In genomic region chr7:92010215-92010614, GRCh38 we compare ENCODE assay signal across 18 cellular contexts.
A peak's percentile ranks its signal among the peaks of the same experiment; 100 is the strongest.
DNase-seq lines count a peak whose midpoint lies in the region; ATAC-seq, FAIRE-seq and TF ChIP-seq lines count a peak whose summit lies in the region.
"Had no signal": no experiment of that assay in that cellular context is flagged by ENCODE, and none has a peak within 500 bp of the region (broad histone marks: within the 10 kb centered on the region; RNA-seq: fewer than 3 reads in every experiment).

No MANE protein-coding gene starts in this region.

- H3K9ac ChIP-seq in PC-3 (ENCODE audit: low read length) (no peak overlapping the region), K562 (ENCODE audit: insufficient read depth in 1 of 2, low read depth in 2 of 2, low read length in 2 of 2) (no peak overlapping the region)
- H3K9ac ChIP-seq: KMS-11 had no signal

- POLR2A ChIA-PET in Caco-2 (lab: Charles Lee) (no interaction called here), PC-3 (lab: Charles Lee; ENCODE audit: unreplicated experiment) (interaction anchor here (0.5 kb wide), 1 partner anchor 13 kb away, joined by 4 read pairs; no protein-coding TSS in a partner anchor), K562 (lab: Yijun Ruan, JAX) (interaction anchor here (1.0 kb wide), 1 partner anchor 14 kb away, joined by 3 read pairs; no protein-coding TSS in a partner anchor)

- TF ChIP-seq POLR2A in K562 (conservative IDR thresholded peaks at IDR 0.05) = no peak

- in situ Hi-C loops in K562 (cut with MboI) = no loop called here

- TF ChIP-seq CTCF in Caco-2 (IDR thresholded peaks at IDR 0.05; ENCODE audit: insufficient read depth in 1 of 2, low read depth in 1 of 2, low read length in 1 of 2, severe bottlenecking in 1 of 2, unreplicated experiment in 1 of 2) (no peak), PC-3 (conservative IDR thresholded peaks at IDR 0.05; ENCODE audit: low read depth, low read length) (no peak), K562 (IDR thresholded peaks at IDR 0.05 in 2 of 3, conservative IDR thresholded peaks at IDR 0.05 in 1 of 3; ENCODE audit: insufficient read depth in 2 of 3, low read depth in 1 of 3, low read length in 3 of 3) (no peak)

- H4K20me1 ChIP-seq in PC-3 (ENCODE audit: low read length) (no peaks in the 10 kb centered on the region), K562 (replicated peaks; ENCODE audit: control insufficient read depth, insufficient read depth, low read length) (no peaks in the 10 kb centered on the region)

- peak; percentile 64 to 69 for DNase-seq in Caco-2
- peak; percentile 62 for DNase-seq in HT-29 (ENCODE audit: low spot score)
- peak; percentile 80 for DNase-seq in PC-3
- DNase-seq in K562 (ENCODE audit: extremely low read depth in 1 of 4, low spot score in 3 of 4) = no peak
- no peak for DNase-seq in RCC 7860 (ENCODE audit: low spot score)
- no peak for DNase-seq in islet precursor cell
- DNase-seq in activated T-cell treated with anti-CD3 and anti-CD28 coated beads, Interleukin-2, amount 50 U/mL, for 24 hours = no peak
- DNase-seq: ACHN, AML-193, DMS79, MM.1S, NCI-H1105, NCI-H1694, NCI-H446 had no signal

- H3K36me3 ChIP-seq in Caco-2 (ENCODE audit: control insufficient read depth, insufficient read depth, low read length) (peaks cover 1% of the 10 kb centered on the region; the same call in 1 of the 2 replicates), PC-3 (ENCODE audit: low read depth, low read length) (no peaks in the 10 kb centered on the region), K562 (ENCODE audit: control insufficient read depth, insufficient read depth, low read length) (peaks cover 18% of the 10 kb centered on the region; the same call in 2 of the 3 replicates)

- BruUV-seq in Caco-2 (replicated peaks; lab: Mats Ljungman, UMichigan) (no TSS peak), PC-3 (replicated peaks; lab: Mats Ljungman, UMichigan) (no TSS peak), K562 (replicated peaks; lab: Mats Ljungman, UMichigan) (no TSS peak)

- no peaks in the 10 kb centered on the region for H3K27me3 Mint-ChIP-seq in Caco-2 (ENCODE audit: insufficient read depth, unreplicated experiment)
- no peaks in the 10 kb centered on the region for H3K27me3 Mint-ChIP-seq in activated T-cell treated with anti-CD3 and anti-CD28 coated beads, Interleukin-2, amount 50 U/mL, for 24 hours

- peak overlapping the region; percentile 55 for H3K27ac Mint-ChIP-seq in Caco-2 (ENCODE audit: unreplicated experiment)
- no peak overlapping the region for H3K27ac Mint-ChIP-seq in activated T-cell treated with anti-CD3 and anti-CD28 coated beads, Interleukin-2, amount 50 U/mL, for 24 hours
- H3K27ac Mint-ChIP-seq: CD14-positive monocyte had no signal

- no peaks in the 10 kb centered on the region for H3K9me2 ChIP-seq in PC-3 (replicated peaks; ENCODE audit: low read length)

- FAIRE-seq in K562 (lab: Jason Lieb, UNC) (no peak), RCC 7860 (lab: Jason Lieb, UNC) (no peak)

- no peak for TF ChIP-seq EP300 in K562 (IDR thresholded peaks at IDR 0.05; ENCODE audit: low read length)

- H3K27ac ChIP-seq in PC-3 (ENCODE audit: low read length) = peak overlapping the region; percentile 23; the same call in 1 of the 2 replicates
- no peak overlapping the region for H3K27ac ChIP-seq in K562 (ENCODE audit: extremely low read depth, low read depth, low read length)
- H3K27ac ChIP-seq: KMS-11 had no signal

- H3K4me2 ChIP-seq in PC-3 (ENCODE audit: low read length) (no peak overlapping the region), K562 (ENCODE audit: insufficient read depth, low read length) (no peak overlapping the region)
- H3K4me2 ChIP-seq: KMS-11 had no signal

- no peak for TF ChIP-seq RAD21 in K562 (CRISPR knock-in tag; conservative IDR thresholded peaks at IDR 0.05 in 1 of 2, IDR thresholded peaks at IDR 0.05 in 1 of 2)

- H3K4me1 ChIP-seq in Caco-2 (peaks cover 8% of the 10 kb centered on the region; the same call in 1 of the 2 replicates), PC-3 (ENCODE audit: insufficient read depth, low read length) (0 out of 2 replicates have a peak, but pooled peaks cover 3% of the 10 kb centered on the region), K562 (replicated peaks in 1 of 2; ENCODE audit: control insufficient read depth in 2 of 2, insufficient read depth in 2 of 2, low read length in 2 of 2) (no peaks in the 10 kb centered on the region)

- H3K27me3 ChIP-seq in Caco-2 (replicated peaks; ENCODE audit: control insufficient read depth, insufficient read depth, low read length) (no peaks in the 10 kb centered on the region), PC-3 (ENCODE audit: low read length) (no peaks in the 10 kb centered on the region), K562 (ENCODE audit: control insufficient read depth in 2 of 2, insufficient read depth in 2 of 2, low read length in 2 of 2) (no peaks in the 10 kb centered on the region)

- ATAC-seq in PC-3 (peak; percentile 91), K562 (no peak), HG03354 (IDR thresholded peaks at IDR 0.05; ENCODE audit: poor library complexity, severe bottlenecking, unreplicated experiment) (no peak)
- ATAC-seq: HCT116 had no signal

- H3K79me2 ChIP-seq in PC-3 (ENCODE audit: low read length) (no peaks in the 10 kb centered on the region), K562 (ENCODE audit: control insufficient read depth, insufficient read depth, low read length) (no peaks in the 10 kb centered on the region)

- H3K36me3 Mint-ChIP-seq in Caco-2 (ENCODE audit: insufficient read depth, unreplicated experiment) = peaks cover 89% of the 10 kb centered on the region
- peaks cover 74% of the 10 kb centered on the region for H3K36me3 Mint-ChIP-seq in activated T-cell treated with anti-CD3 and anti-CD28 coated beads, Interleukin-2, amount 50 U/mL, for 24 hours (ENCODE audit: low read depth)

- no peak overlapping the region for H2AFZ ChIP-seq in PC-3 (ENCODE audit: low read length)
- no peak overlapping the region for H2AFZ ChIP-seq in K562 (ENCODE audit: low read depth, low read length)

- peaks cover 47% of the 10 kb centered on the region for H3K9me3 Mint-ChIP-seq in Caco-2 (ENCODE audit: unreplicated experiment)
- peaks cover 4% of the 10 kb centered on the region for H3K9me3 Mint-ChIP-seq in activated T-cell treated with anti-CD3 and anti-CD28 coated beads, Interleukin-2, amount 50 U/mL, for 24 hours

- H3K9me1 ChIP-seq in K562 (ENCODE audit: control insufficient read depth, insufficient read depth, low read length) = no peaks in the 10 kb centered on the region

- H3F3A ChIP-seq in PC-3 (ENCODE audit: low read length, unreplicated experiment) = peaks cover 4% of the 10 kb centered on the region

- no peak overlapping the region for H3K4me3 ChIP-seq in Caco-2 (ENCODE audit: low read depth, low read length)
- H3K4me3 ChIP-seq in PC-3 (ENCODE audit: low read length) = no peak overlapping the region
- H3K4me3 ChIP-seq in K562 = no peak overlapping the region

- H3K4me1 Mint-ChIP-seq in Caco-2 (ENCODE audit: low read depth, unreplicated experiment) = no peaks in the 10 kb centered on the region
- H3K4me1 Mint-ChIP-seq in activated T-cell treated with anti-CD3 and anti-CD28 coated beads, Interleukin-2, amount 50 U/mL, for 24 hours (ENCODE audit: low read depth) = no peaks in the 10 kb centered on the region
- H3K4me1 Mint-ChIP-seq: CD14-positive monocyte had no signal

- CTCF ChIA-PET in Caco-2 (lab: Charles Lee) (no interaction called here), PC-3 (lab: Charles Lee) (no interaction called here), K562 (lab: Yijun Ruan, JAX; ENCODE audit: low intra/inter-chr PET ratio) (no interaction called here)

- H3K9me3 ChIP-seq in Caco-2 = peaks cover 40% of the 10 kb centered on the region
- H3K9me3 ChIP-seq in PC-3 (ENCODE audit: low read length) = no peaks in the 10 kb centered on the region
- peaks cover under 1% of the 10 kb centered on the region; the same call in 1 of the 2 replicates for H3K9me3 ChIP-seq in K562 (replicated peaks; ENCODE audit: control insufficient read depth, insufficient read depth, low read depth, low read length)

- intact Hi-C loops in Caco-2 (cut with micrococcal nuclease; ENCODE audit: unreplicated experiment) (loop anchor here (1.0 kb wide), 1 partner anchor 32 kb away; no protein-coding TSS in a partner anchor), PC-3 (cut with micrococcal nuclease) (no loop called here), K562 (cut with micrococcal nuclease) (no loop called here)

- H3K4me3 Mint-ChIP-seq in Caco-2 (ENCODE audit: unreplicated experiment) = no peak overlapping the region
- no peak overlapping the region for H3K4me3 Mint-ChIP-seq in activated T-cell treated with anti-CD3 and anti-CD28 coated beads, Interleukin-2, amount 50 U/mL, for 24 hours
- H3K4me3 Mint-ChIP-seq: CD14-positive monocyte had no signal

- 95% methylated on average over 5 of the region's 5 CpGs for WGBS in K562 (ENCODE audit: insufficient coverage, low coverage, missing lambda C conversion rate)

TF ChIP-seq in K562, 482 proteins besides CTCF, POLR2A, EP300 and RAD21 (continues in another document):
- TF ChIP-seq FOXA3 (CRISPR knock-in tag; conservative IDR thresholded peaks at IDR 0.05 in 1 of 2, IDR thresholded peaks at IDR 0.05 in 1 of 2) = peak; percentile 81 to 83
- no peak for TF ChIP-seq ZNF347 (CRISPR knock-in tag; IDR thresholded peaks at IDR 0.05; ENCODE audit: low read depth)
- no peak for TF ChIP-seq ZNF699 (CRISPR knock-in tag; IDR thresholded peaks at IDR 0.05; ENCODE audit: insufficient replicate concordance)
- TF ChIP-seq DIDO1 (tag; IDR thresholded peaks at IDR 0.05; ENCODE audit: low read depth) = no peak
- TF ChIP-seq HMBOX1 (IDR thresholded peaks at IDR 0.05) = no peak
- TF ChIP-seq CBX3 (IDR thresholded peaks at IDR 0.05; ENCODE audit: borderline replicate concordance in 1 of 2, low read length in 2 of 2) = peak in 1 of 2 experiments; percentile 34; a peak in 1 of 3 replicates

Comparison
In these comparisons a context has a peak if more than half of its experiments do, and no peak if none do; other contexts are left out.
1. DNase-seq: peak in Caco-2 (2 of 2), HT-29 (single experiment) and PC-3 (single experiment); none in K562 (0 of 4), RCC 7860 (single experiment), islet precursor cell (single experiment) and activated T-cell treated with anti-CD3 and anti-CD28 coated beads, Interleukin-2, amount 50 U/mL, for 24 hours (single experiment).